8 cellular contexts compared by ENCODE assay signal in the genomic region with DNA sequence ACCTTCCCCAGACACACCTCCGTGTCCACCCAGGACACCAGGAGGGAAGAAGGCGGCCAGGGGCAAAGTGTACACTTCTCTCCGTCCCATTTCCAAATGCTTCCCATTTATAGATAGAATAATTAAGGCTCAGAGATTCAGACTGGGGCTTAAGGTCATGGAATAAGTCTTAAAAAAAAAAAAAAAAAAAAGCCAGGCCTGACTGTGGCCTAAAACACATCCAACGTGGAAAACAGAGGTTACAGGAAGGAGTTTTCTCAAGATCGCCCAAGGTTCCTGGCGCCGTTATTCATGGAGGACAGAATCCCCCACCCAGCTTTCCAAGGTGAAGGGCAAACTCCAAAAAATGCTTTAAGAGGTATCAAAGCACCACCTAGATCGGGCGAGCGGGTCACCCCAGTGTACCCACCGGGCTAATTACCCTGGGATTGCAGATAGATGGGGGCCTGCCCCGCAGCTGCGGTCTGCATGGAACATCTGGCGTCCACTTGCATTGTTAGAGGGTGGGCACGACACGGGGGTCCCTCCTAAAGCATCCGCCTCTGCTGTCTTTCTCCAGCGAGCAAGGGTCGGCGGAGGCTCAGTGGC. TPM values are rescaled to one million over a fixed set of nuclear protein-coding genes. Genes with fewer than 3 reads are reported as not detected.
DNase-seq lines count a peak whose midpoint lies in the region; ATAC-seq and TF ChIP-seq lines count a peak whose summit lies in the region.

No MANE protein-coding gene starts in this region.

- no peaks in the 10 kb centered on the region for H3K9me3 ChIP-seq in iPS-18c (ENCODE audit: control insufficient read depth, insufficient read depth, low read length)

- peaks cover 49% of the 10 kb centered on the region for H3K36me3 Mint-ChIP-seq in activated T-helper 2 cell treated with anti-CD3 and anti-CD28 coated beads, Interferon-gamma antibody, Interleukin-2, Interleukin-4, amounts not matched to agents 10 μg/mL and 5 μg/mL and 100 μg/mL, durations not matched to agents 14 hours and 24 hours and 36 hours (ENCODE audit: low read depth)
- peaks cover 14 to 46% of the 10 kb centered on the region in 2 donors for H3K36me3 Mint-ChIP-seq in stimulated activated naive B cell treated with anti-CD40 and anti-IgM and Interleukin-4, amounts not matched to agents 10 μg/mL and 1 μg/mL and 100 μg/mL, for 72 hours

- intact Hi-C loops in activated T-helper 2 cell treated with anti-CD3 and anti-CD28 coated beads, Interferon-gamma antibody, Interleukin-2, Interleukin-4, amounts not matched to agents 10 μg/mL and 5 μg/mL and 100 μg/mL, durations not matched to agents 14 hours and 24 hours and 36 hours (cut with micrococcal nuclease) = no loop called here

- H3K4me1 Mint-ChIP-seq in activated T-helper 2 cell treated with anti-CD3 and anti-CD28 coated beads, Interferon-gamma antibody, Interleukin-2, Interleukin-4, amounts not matched to agents 10 μg/mL and 5 μg/mL and 100 μg/mL, durations not matched to agents 14 hours and 24 hours and 36 hours (ENCODE audit: low read depth) = peaks cover 39% of the 10 kb centered on the region
- H3K4me1 Mint-ChIP-seq in stimulated activated naive B cell treated with anti-CD40 and anti-IgM and Interleukin-4, amounts not matched to agents 10 μg/mL and 1 μg/mL and 100 μg/mL, for 72 hours = peaks cover 50 to 85% of the 10 kb centered on the region in 2 donors

- ATAC-seq in stimulated activated naive B cell treated with anti-CD40 and anti-IgM and Interleukin-4, amounts not matched to agents 10 μg/mL and 1 μg/mL and 100 μg/mL, for 72 hours (replicated peaks) = no peak
- ATAC-seq in HG03457 (IDR thresholded peaks at IDR 0.05; ENCODE audit: unreplicated experiment) (no peak), GM21576 (IDR thresholded peaks at IDR 0.05; ENCODE audit: unreplicated experiment) (no peak), esophagus mucosa (no peak), GM18870 (IDR thresholded peaks at IDR 0.05; ENCODE audit: unreplicated experiment) (no peak)

- H3K27me3 Mint-ChIP-seq in activated T-helper 2 cell treated with anti-CD3 and anti-CD28 coated beads, Interferon-gamma antibody, Interleukin-2, Interleukin-4, amounts not matched to agents 10 μg/mL and 5 μg/mL and 100 μg/mL, durations not matched to agents 14 hours and 24 hours and 36 hours (ENCODE audit: low read depth) = no peaks in the 10 kb centered on the region
- no peaks in the 10 kb centered on the region for H3K27me3 Mint-ChIP-seq in stimulated activated naive B cell treated with anti-CD40 and anti-IgM and Interleukin-4, amounts not matched to agents 10 μg/mL and 1 μg/mL and 100 μg/mL, for 72 hours

- H3K27ac ChIP-seq in HL-60 (replicated peaks) = peak overlapping the region; percentile 98

- H3K4me3 ChIP-seq in HL-60 (replicated peaks; ENCODE audit: insufficient read depth, low read length) (peak overlapping the region; percentile 82), iPS-18c (ENCODE audit: insufficient read depth, low read depth, low read length) (peak overlapping the region; percentile 80; the same call in 1 of the 2 replicates)

- no peak for TF ChIP-seq CTCF in HL-60 (IDR thresholded peaks at IDR 0.05; ENCODE audit: insufficient read depth, low read length)

- H3K27me3 ChIP-seq in HL-60 (ENCODE audit: insufficient read depth, poor library complexity, severe bottlenecking) = no peaks in the 10 kb centered on the region

- peak overlapping the region; percentile 90 for H3K27ac Mint-ChIP-seq in activated T-helper 2 cell treated with anti-CD3 and anti-CD28 coated beads, Interferon-gamma antibody, Interleukin-2, Interleukin-4, amounts not matched to agents 10 μg/mL and 5 μg/mL and 100 μg/mL, durations not matched to agents 14 hours and 24 hours and 36 hours
- peak overlapping the region; percentile 98 for H3K27ac Mint-ChIP-seq in stimulated activated naive B cell treated with anti-CD40 and anti-IgM and Interleukin-4, amounts not matched to agents 10 μg/mL and 1 μg/mL and 100 μg/mL, for 72 hours

- no peaks in the 10 kb centered on the region for H3K9me3 Mint-ChIP-seq in activated T-helper 2 cell treated with anti-CD3 and anti-CD28 coated beads, Interferon-gamma antibody, Interleukin-2, Interleukin-4, amounts not matched to agents 10 μg/mL and 5 μg/mL and 100 μg/mL, durations not matched to agents 14 hours and 24 hours and 36 hours
- no peaks in the 10 kb centered on the region for H3K9me3 Mint-ChIP-seq in stimulated activated naive B cell treated with anti-CD40 and anti-IgM and Interleukin-4, amounts not matched to agents 10 μg/mL and 1 μg/mL and 100 μg/mL, for 72 hours

- H3K4me3 Mint-ChIP-seq in activated T-helper 2 cell treated with anti-CD3 and anti-CD28 coated beads, Interferon-gamma antibody, Interleukin-2, Interleukin-4, amounts not matched to agents 10 μg/mL and 5 μg/mL and 100 μg/mL, durations not matched to agents 14 hours and 24 hours and 36 hours (ENCODE audit: low read depth) = peak overlapping the region; percentile 92
- H3K4me3 Mint-ChIP-seq in stimulated activated naive B cell treated with anti-CD40 and anti-IgM and Interleukin-4, amounts not matched to agents 10 μg/mL and 1 μg/mL and 100 μg/mL, for 72 hours = peak overlapping the region; percentile 95

- no peak for DNase-seq in HL-60 (ENCODE audit: low read depth in 1 of 2, low spot score in 1 of 2)
- no peak for DNase-seq in activated T-helper 2 cell treated with anti-CD3 and anti-CD28 coated beads, Interferon-gamma antibody, Interleukin-2, Interleukin-4, amounts not matched to agents 10 μg/mL and 5 μg/mL and 100 μg/mL, durations not matched to agents 14 hours and 24 hours and 36 hours (ENCODE audit: low spot score)
- no peak for DNase-seq in stimulated activated naive B cell treated with anti-CD40 and anti-IgM and Interleukin-4, amounts not matched to agents 10 μg/mL and 1 μg/mL and 100 μg/mL, for 72 hours

RNA-seq across cellular contexts. Expression of a gene that starts 36.1 kb away (rescaled TPM):
- total RNA-seq in activated T-helper 2 cell treated with anti-CD3 and anti-CD28 coated beads, Interferon-gamma antibody, Interleukin-2, Interleukin-4, amounts not matched to agents 10 μg/mL and 5 μg/mL and 100 μg/mL, durations not matched to agents 14 hours and 24 hours and 36 hours = 1.6 and 1.8 TPM in 2 replicates
- not detected for total RNA-seq in esophagus mucosa

RNA-seq across cellular contexts. Expression of a gene that starts 45.6 kb away (rescaled TPM):
- 9.8 and 10.6 TPM in 2 replicates for total RNA-seq in activated T-helper 2 cell treated with anti-CD3 and anti-CD28 coated beads, Interferon-gamma antibody, Interleukin-2, Interleukin-4, amounts not matched to agents 10 μg/mL and 5 μg/mL and 100 μg/mL, durations not matched to agents 14 hours and 24 hours and 36 hours
- 10.9 TPM for total RNA-seq in esophagus mucosa
